Comparison of ENCODE assay signal across 23 cellular contexts in genomic region chr6:52022675-52023074, GRCh38.
"Had no signal": no experiment of that assay in that cellular context is flagged by ENCODE, and none has a peak within 500 bp of the region (broad histone marks: within the 10 kb centered on the region; RNA-seq: fewer than 3 reads in every experiment).

No MANE protein-coding gene starts in this region.

- H3K36me3 Mint-ChIP-seq: naive B cell; natural killer cell treated with Interleukin-12 subunit alpha and Interleukin-12 subunit beta and Interleukin-15 and Interleukin-18, amount 100 ng/mL, for 72 hours had no signal

- H3K27me3 ChIP-seq: neutrophil, pancreas, right lobe of liver, transverse colon, upper lobe of right lung, uterus had no signal

- ATAC-seq: left ventricle myocardium superior; lower lobe of right lung; natural killer cell treated with Interleukin-12 subunit alpha and Interleukin-12 subunit beta and Interleukin-15 and Interleukin-18, amount 100 ng/mL, for 72 hours; pancreas; right lobe of liver; stimulated activated naive CD8-positive, alpha-beta T cell treated with anti-CD3 and anti-CD28 coated beads, Interleukin-15, amount 100 ng/mL, for 72 hours; upper lobe of right lung had no signal

- H3K4me1 ChIP-seq: lower lobe of right lung, pancreas, upper lobe of right lung, uterus had no signal

- H3K4me3 Mint-ChIP-seq: natural killer cell treated with Interleukin-12 subunit alpha and Interleukin-12 subunit beta and Interleukin-15 and Interleukin-18, amount 100 ng/mL, for 72 hours; neural crest cell; stimulated activated naive CD8-positive, alpha-beta T cell treated with anti-CD3 and anti-CD28 coated beads, Interleukin-15, amount 100 ng/mL, for 72 hours had no signal

- H3K4me3 ChIP-seq: dorsolateral prefrontal cortex, lower lobe of right lung, pancreas, right lobe of liver, smooth muscle cell, suprapubic skin, transverse colon, upper lobe of right lung, uterus had no signal

- H3K36me3 ChIP-seq: lower lobe of right lung, neutrophil, pancreas, right lobe of liver, suprapubic skin, transverse colon, upper lobe of right lung, uterus had no signal

- DNase-seq: cortex of kidney; dorsolateral prefrontal cortex; effector CD4-positive, alpha-beta T cell; head of caudate nucleus; left ventricle myocardium superior; lower lobe of right lung; naive B cell; pancreas; right lobe of liver; stimulated activated CD4-positive, alpha-beta T cell treated with anti-CD3 and anti-CD28 coated beads, Interleukin-12 subunit alpha, Interleukin-12 subunit beta, amount 100 ng/mL, for 4 hours; stimulated activated CD4-positive, alpha-beta T cell treated with anti-CD3 and anti-CD28 coated beads, Interleukin-1b, Interleukin-23, amount 100 ng/mL, for 48 hours; stimulated activated CD4-positive, alpha-beta T cell treated with anti-CD3 and anti-CD28 coated beads, Interleukin-4, amount 100 ng/mL, for 1 hour; stimulated activated CD8-positive, alpha-beta memory T cell treated with anti-CD3 and anti-CD28 coated beads, Interleukin-4, amount 100 ng/mL, for 48 hours; stimulated activated naive CD4-positive, alpha-beta T cell; stimulated activated naive CD8-positive, alpha-beta T cell treated with anti-CD3 and anti-CD28 coated beads, Interleukin-15, amount 100 ng/mL, for 72 hours; transverse colon; upper lobe of right lung; uterus had no signal

- H3K27ac ChIP-seq: dorsolateral prefrontal cortex, lower lobe of right lung, neutrophil, pancreas, right lobe of liver, suprapubic skin, transverse colon, upper lobe of right lung, uterus had no signal

- H3K27ac Mint-ChIP-seq: naive B cell; natural killer cell treated with Interleukin-12 subunit alpha and Interleukin-12 subunit beta and Interleukin-15 and Interleukin-18, amount 100 ng/mL, for 72 hours; stimulated activated naive CD8-positive, alpha-beta T cell treated with anti-CD3 and anti-CD28 coated beads, Interleukin-15, amount 100 ng/mL, for 72 hours had no signal

- H3K9me3 Mint-ChIP-seq: natural killer cell treated with Interleukin-12 subunit alpha and Interleukin-12 subunit beta and Interleukin-15 and Interleukin-18, amount 100 ng/mL, for 72 hours; neural crest cell; stimulated activated naive CD8-positive, alpha-beta T cell treated with anti-CD3 and anti-CD28 coated beads, Interleukin-15, amount 100 ng/mL, for 72 hours had no signal

- H3K4me2 ChIP-seq: smooth muscle cell had no signal

- H3K27me3 Mint-ChIP-seq: stimulated activated naive CD8-positive, alpha-beta T cell treated with anti-CD3 and anti-CD28 coated beads, Interleukin-15, amount 100 ng/mL, for 72 hours had no signal

- H3K4me1 Mint-ChIP-seq: naive B cell; stimulated activated naive CD8-positive, alpha-beta T cell treated with anti-CD3 and anti-CD28 coated beads, Interleukin-15, amount 100 ng/mL, for 72 hours had no signal

- H3K9me3 ChIP-seq: lower lobe of right lung, neutrophil, pancreas, right lobe of liver, suprapubic skin, transverse colon, upper lobe of right lung, uterus had no signal
